In genomic region chr1:73452522-73452921, GRCh38 we compare ENCODE assay signal across 24 cellular contexts.
DNase-seq lines count a peak whose midpoint lies in the region; TF ChIP-seq lines count a peak whose summit lies in the region.
"Had no signal": no experiment of that assay in that cellular context is flagged by ENCODE, and none has a peak within 500 bp of the region (broad histone marks: within the 10 kb centered on the region; RNA-seq: fewer than 3 reads in every experiment).

No MANE protein-coding gene starts in this region.

- TF ChIP-seq CTCF in 22Rv1 (IDR thresholded peaks at IDR 0.05) (peak; percentile 26), astrocyte of the cerebellum (IDR thresholded peaks at IDR 0.05; ENCODE audit: low read depth, low read length, missing control alignments) (peak; percentile 28), esophagus muscularis mucosa (IDR thresholded peaks at IDR 0.05) (no peak)

- H3K27ac ChIP-seq in 22Rv1 = no peak overlapping the region
- H3K27ac ChIP-seq in esophagus muscularis mucosa (replicated peaks in 1 of 4) = no peak overlapping the region
- H3K27ac ChIP-seq: A549, neutrophil, thoracic aorta had no signal

- H3K4me3 ChIP-seq in astrocyte of the cerebellum (ENCODE audit: low read depth, low read length) (no peak overlapping the region), esophagus muscularis mucosa (no peak overlapping the region)
- H3K4me3 ChIP-seq: A549, GM23338, thoracic aorta had no signal

- intact Hi-C loops in esophagus muscularis mucosa (cut with DNase I) = no loop called here

- DNase-seq in Kasumi-1 (lab: John Stamatoyannopoulos, UW) = peak; percentile 5 to 21
- DNase-seq in astrocyte of the cerebellum (ENCODE audit: low read depth) = no peak
- peak; percentile 1 for DNase-seq in iris pigment epithelial cell (ENCODE audit: low read depth)
- no peak for DNase-seq in NCI-H748 treated with DMSO at 0.1 percent for 48 hours (lab: John Stamatoyannopoulos, UW)
- DNase-seq in KG1 (lab: John Stamatoyannopoulos, UW) = no peak
- no peak for DNase-seq in pons (ENCODE audit: low spot score)
- no peak for DNase-seq in esophagus muscularis mucosa (ENCODE audit: extremely low spot score)
- DNase-seq: activated CD4-positive, alpha-beta T cell treated with anti-CD3 and anti-CD28 coated beads for 36 hours; activated CD8-positive, alpha-beta memory T cell treated with anti-CD3 and anti-CD28 coated beads for 24 hours; activated gamma-delta T cell; CD8-positive, alpha-beta T cell; DMS153; foreskin melanocyte; NCI-H1092 treated with DMSO at 0.1 percent for 48 hours; NCI-H187; NCI-H2171 treated with DMSO at 0.1 percent for 48 hours; NCI-H524; NK-92 treated with Interleukin-12 subunit alpha and Interleukin-12 subunit beta, amount 100 ng/mL, for 24 hours; T-helper 17 cell had no signal

- no peaks in the 10 kb centered on the region for H3K27me3 ChIP-seq in esophagus muscularis mucosa
- H3K27me3 ChIP-seq: neutrophil had no signal

- H3K4me1 ChIP-seq in esophagus muscularis mucosa = no peaks in the 10 kb centered on the region
- H3K4me1 ChIP-seq: A549 had no signal

- no peak for TF ChIP-seq EP300 in esophagus muscularis mucosa (IDR thresholded peaks at IDR 0.05)

- peaks cover 0 to 3% (median 0%) of the 10 kb centered on the region in 4 donors for H3K9me3 ChIP-seq in esophagus muscularis mucosa
- H3K9me3 ChIP-seq: A549, neutrophil, thoracic aorta had no signal

- WGBS in esophagus muscularis mucosa = 31% methylated on average over 2 of the region's 2 CpGs

- in situ Hi-C loops in astrocyte of the cerebellum (cut with HindIII; ENCODE audit: low sequenced_read_pairs) = no loop called here

- TF ChIP-seq POLR2A in esophagus muscularis mucosa (IDR thresholded peaks at IDR 0.05; ENCODE audit: low read depth) = no peak

- no peaks in the 10 kb centered on the region for H3K36me3 ChIP-seq in esophagus muscularis mucosa
- H3K36me3 ChIP-seq: neutrophil, thoracic aorta had no signal

Comparison
In these comparisons a context has a peak if more than half of its experiments do, and no peak if none do; other contexts are left out.
1. CTCF ChIP-seq: peak in 22Rv1 (single experiment) and astrocyte of the cerebellum (single experiment); none in esophagus muscularis mucosa (0 of 3).
2. DNase-seq: peak in Kasumi-1 (2 of 2) and iris pigment epithelial cell (single experiment); none in astrocyte of the cerebellum (single experiment), NCI-H748 treated with DMSO at 0.1 percent for 48 hours (single experiment), KG1 (single experiment), pons (single experiment) and esophagus muscularis mucosa (single experiment).